8 cellular contexts compared by ENCODE assay signal in the genomic region with DNA sequence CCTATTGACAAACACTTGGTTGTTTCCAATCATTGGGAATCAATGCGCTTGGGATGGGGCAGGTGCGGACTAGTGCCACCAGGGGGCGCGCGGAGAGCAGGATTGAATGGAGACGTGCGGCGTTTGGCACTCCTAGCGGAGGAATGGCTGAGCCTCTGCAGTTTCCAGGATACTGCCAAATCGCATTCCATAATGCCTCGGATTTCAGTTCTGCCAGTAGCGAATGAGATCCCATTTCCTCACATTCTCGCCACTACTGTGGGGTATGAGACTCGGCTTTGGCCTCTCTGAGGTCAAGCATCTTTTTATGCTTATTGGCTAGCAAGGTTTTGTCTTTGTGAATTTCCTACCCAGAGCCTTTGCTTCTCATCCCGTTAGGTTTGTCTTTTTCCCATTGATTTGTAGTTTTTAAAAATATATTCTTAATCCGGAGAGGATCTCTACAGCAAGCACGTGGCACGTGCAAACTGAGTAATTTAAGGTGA. TPM values are rescaled to one million over a fixed set of nuclear protein-coding genes. Genes with fewer than 3 reads are reported as not detected.
DNase-seq lines count a peak whose midpoint lies in the region; ATAC-seq lines count a peak whose summit lies in the region.

No MANE protein-coding gene starts in this region.

- ATAC-seq in left lobe of liver = peak; percentile 100

- peak; percentile 91 for DNase-seq in ELF-1 (ENCODE audit: low read depth, low spot score)
- DNase-seq in HCEC 1CT = peak; percentile 76
- peak; percentile 53 for DNase-seq in NCI-H2081 treated with DMSO at 0.1 percent for 48 hours (lab: John Stamatoyannopoulos, UW)
- DNase-seq in activated CD4-positive, alpha-beta T cell treated with anti-CD3 and anti-CD28 coated beads for 48 hours = peak; percentile 81
- peak; percentile 16 to 34 for DNase-seq in cerebellar nuclear complex (lab: John Stamatoyannopoulos, UW)
- DNase-seq in left lobe of liver (ENCODE audit: low spot score) = peak; percentile 79
- peak; percentile 63 to 70 for DNase-seq in stimulated activated CD4-positive, alpha-beta T cell treated with anti-CD3 and anti-CD28 coated beads, Interleukin-4, amount 100 ng/mL, for 48 hours (ENCODE audit: low read depth in 2 of 2)
- DNase-seq in NCI-H187 treated with DMSO at 0.1 percent for 48 hours (lab: John Stamatoyannopoulos, UW) = no peak

RNA-seq across cellular contexts. Expression of a gene that starts 28.7 kb away (rescaled TPM):
- 0.30 TPM for total RNA-seq in left lobe of liver
